In the genomic region with DNA sequence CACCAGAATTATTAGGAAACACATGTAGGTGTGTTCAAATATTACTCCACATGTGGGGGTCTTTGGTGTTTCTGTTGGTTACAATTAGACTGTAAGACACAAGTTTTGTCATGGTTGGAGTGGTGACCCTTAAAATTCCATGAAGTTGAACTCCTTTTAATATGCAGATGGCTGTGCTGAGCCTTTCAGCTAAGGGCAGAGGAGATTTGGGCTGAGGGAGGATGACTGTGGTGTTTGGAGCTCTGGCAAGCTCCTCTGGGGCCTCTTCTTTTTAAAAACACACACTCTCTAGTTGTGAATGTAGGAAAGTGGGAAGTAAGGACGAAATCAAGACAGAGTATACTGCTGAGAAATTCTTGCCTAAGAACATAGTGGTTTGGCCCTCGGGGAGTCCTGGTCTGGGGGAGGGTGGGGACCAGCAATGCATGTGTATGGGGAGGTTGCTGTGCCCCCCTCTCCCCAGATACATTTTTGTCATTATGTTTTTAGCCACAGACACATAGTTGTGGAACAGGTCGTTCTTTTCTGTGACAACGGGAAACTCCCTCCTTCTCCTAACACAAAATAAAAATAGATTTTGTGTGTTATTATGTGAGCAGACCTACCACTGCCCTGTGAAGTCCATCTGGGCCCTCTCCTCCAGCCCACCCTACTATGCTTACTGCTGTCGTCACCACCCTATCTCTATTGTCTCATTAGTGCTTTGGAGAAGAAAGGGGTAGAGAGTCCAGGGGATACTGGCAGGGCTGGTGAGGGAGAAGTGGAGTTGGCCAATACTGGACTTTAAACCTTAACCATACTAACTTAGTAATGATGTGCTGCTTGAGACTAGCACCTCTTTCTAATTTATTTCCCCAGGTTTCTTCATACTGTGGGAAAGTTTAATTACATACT, we compare ENCODE assay signal across 12 cellular contexts. TPM values are rescaled to one million over a fixed set of nuclear protein-coding genes. Genes with fewer than 3 reads are reported as not detected.
DNase-seq lines count a peak whose midpoint lies in the region; ATAC-seq and TF ChIP-seq lines count a peak whose summit lies in the region.
"Had no signal": no experiment of that assay in that cellular context is flagged by ENCODE, and none has a peak within 500 bp of the region (broad histone marks: within the 10 kb centered on the region; RNA-seq: fewer than 3 reads in every experiment).

No MANE protein-coding gene starts in this region.

- TF ChIP-seq CTCF in thoracic aorta (IDR thresholded peaks at IDR 0.05): no peak

- H3K27me3 ChIP-seq in thoracic aorta (replicated peaks; ENCODE audit: insufficient read depth): no peaks in the 10 kb centered on the region

- intact Hi-C loops in activated CD4-positive, alpha-beta T cell treated with anti-CD3 and anti-CD28 coated beads, Interleukin-2, amount 10 ng/mL, durations not matched to agents 24 days and 14 days (cut with micrococcal nuclease): loop anchor here (10.0 kb wide), 1 partner anchor 220 kb away; no protein-coding TSS in a partner anchor

- no peaks in the 10 kb centered on the region for H3K27me3 Mint-ChIP-seq in activated CD4-positive, alpha-beta T cell treated with anti-CD3 and anti-CD28 coated beads, Interleukin-2, amount 10 ng/mL, durations not matched to agents 24 days and 14 days
- H3K27me3 Mint-ChIP-seq in activated naive CD8-positive, alpha-beta T cell: no peaks in the 10 kb centered on the region

- peak overlapping the region; percentile 78 for H3K4me3 Mint-ChIP-seq in activated CD4-positive, alpha-beta T cell treated with anti-CD3 and anti-CD28 coated beads, Interleukin-2, amount 10 ng/mL, durations not matched to agents 24 days and 14 days
- no peak overlapping the region for H3K4me3 Mint-ChIP-seq in activated naive CD8-positive, alpha-beta T cell

- H3K4me1 Mint-ChIP-seq in activated CD4-positive, alpha-beta T cell treated with anti-CD3 and anti-CD28 coated beads, Interleukin-2, amount 10 ng/mL, durations not matched to agents 24 days and 14 days: peaks cover 77% of the 10 kb centered on the region
- H3K4me1 Mint-ChIP-seq in activated naive CD8-positive, alpha-beta T cell (ENCODE audit: low read depth): peaks cover 97% of the 10 kb centered on the region

- H3K4me1 ChIP-seq in thoracic aorta (ENCODE audit: control insufficient read depth in 1 of 2, low read depth in 2 of 2): peaks cover 52 to 88% of the 10 kb centered on the region in 2 donors

- no peaks in the 10 kb centered on the region for H3K9me3 ChIP-seq in thoracic aorta

- peak overlapping the region; percentile 9 for H3K4me3 ChIP-seq in thoracic aorta
- H3K4me3 ChIP-seq: cardiac muscle cell had no signal

- H3K9me3 Mint-ChIP-seq in activated CD4-positive, alpha-beta T cell treated with anti-CD3 and anti-CD28 coated beads, Interleukin-2, amount 10 ng/mL, durations not matched to agents 24 days and 14 days: no peaks in the 10 kb centered on the region
- H3K9me3 Mint-ChIP-seq in activated naive CD8-positive, alpha-beta T cell (ENCODE audit: low read depth): no peaks in the 10 kb centered on the region

- peak; percentile 44 for DNase-seq in activated CD4-positive, alpha-beta T cell treated with anti-CD3 and anti-CD28 coated beads, Interleukin-2, amount 10 ng/mL, durations not matched to agents 24 days and 14 days
- DNase-seq in activated CD4-positive, alpha-beta T cell treated with anti-CD3 and anti-CD28 coated beads for 1 hour: no peak
- DNase-seq in left lobe of liver (ENCODE audit: low spot score) (no peak), thoracic aorta (ENCODE audit: low spot score) (no peak), HCEC 1CT (no peak)
- DNase-seq: ACHN; NCI-H187; stimulated activated CD4-positive, alpha-beta T cell treated with anti-CD3 and anti-CD28 coated beads, Interleukin-4, amount 100 ng/mL, for 1 hour had no signal

- peak; percentile 80 for ATAC-seq in left lobe of liver
- ATAC-seq in thoracic aorta (ENCODE audit: insufficient number of reproducible peaks, low FRiP score, low read depth): no peak
- no peak for ATAC-seq in GM21360 (IDR thresholded peaks at IDR 0.05; ENCODE audit: unreplicated experiment)
- no peak for ATAC-seq in GM18909 (IDR thresholded peaks at IDR 0.05; ENCODE audit: poor library complexity, unreplicated experiment)

- H3K27ac Mint-ChIP-seq in activated CD4-positive, alpha-beta T cell treated with anti-CD3 and anti-CD28 coated beads, Interleukin-2, amount 10 ng/mL, durations not matched to agents 24 days and 14 days: peak overlapping the region; percentile 86
- H3K27ac Mint-ChIP-seq in activated naive CD8-positive, alpha-beta T cell: peak overlapping the region; percentile 90

- peak overlapping the region; percentile 38 to 59 for H3K27ac ChIP-seq in thoracic aorta
- H3K27ac ChIP-seq: cardiac muscle cell had no signal

- peaks cover 27% of the 10 kb centered on the region for H3K36me3 Mint-ChIP-seq in activated CD4-positive, alpha-beta T cell treated with anti-CD3 and anti-CD28 coated beads, Interleukin-2, amount 10 ng/mL, durations not matched to agents 24 days and 14 days (ENCODE audit: low read depth)
- H3K36me3 Mint-ChIP-seq in activated naive CD8-positive, alpha-beta T cell: no peaks in the 10 kb centered on the region

- H3K36me3 ChIP-seq in thoracic aorta: no peaks in the 10 kb centered on the region
- H3K36me3 ChIP-seq: cardiac muscle cell had no signal

RNA-seq across cellular contexts. Expression of a gene that starts 10.0 kb away (rescaled TPM):
- total RNA-seq in activated CD4-positive, alpha-beta T cell treated with anti-CD3 and anti-CD28 coated beads, Interleukin-2, amount 10 ng/mL, durations not matched to agents 24 days and 14 days: 91.4 and 100.0 TPM in 2 replicates
- 91.3 TPM for total RNA-seq in left lobe of liver
- 100 to 1,000 TPM; 118 to 177 TPM for total RNA-seq in thoracic aorta
